In the genomic region with DNA sequence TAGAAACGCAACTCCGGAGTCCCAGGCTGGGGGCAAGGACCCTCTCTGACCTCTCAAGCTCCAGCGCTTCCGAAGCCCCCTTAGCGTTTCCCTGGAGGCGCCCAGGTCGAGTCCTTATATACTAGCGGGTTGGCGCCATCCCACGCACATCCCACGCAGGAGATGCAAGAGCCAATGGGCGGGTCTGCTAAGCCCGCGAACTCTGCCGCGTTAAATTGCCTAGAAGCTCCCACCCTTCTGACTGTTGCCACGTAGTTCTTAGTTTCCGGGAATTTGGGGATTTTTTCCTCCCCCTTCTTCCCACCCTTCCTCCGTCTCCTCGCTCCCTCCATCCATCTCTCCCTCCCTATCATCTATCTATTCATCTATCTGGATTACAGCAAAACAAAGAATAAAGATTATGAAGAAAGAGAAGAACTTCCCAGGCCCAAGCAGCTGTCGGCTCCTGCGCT, we compare ENCODE assay signal across 8 cellular contexts. TPM values are rescaled to one million over a fixed set of nuclear protein-coding genes. Genes with fewer than 3 reads are reported as not detected.
DNase-seq lines count a peak whose midpoint lies in the region; ATAC-seq and TF ChIP-seq lines count a peak whose summit lies in the region.

A gene with protein sequence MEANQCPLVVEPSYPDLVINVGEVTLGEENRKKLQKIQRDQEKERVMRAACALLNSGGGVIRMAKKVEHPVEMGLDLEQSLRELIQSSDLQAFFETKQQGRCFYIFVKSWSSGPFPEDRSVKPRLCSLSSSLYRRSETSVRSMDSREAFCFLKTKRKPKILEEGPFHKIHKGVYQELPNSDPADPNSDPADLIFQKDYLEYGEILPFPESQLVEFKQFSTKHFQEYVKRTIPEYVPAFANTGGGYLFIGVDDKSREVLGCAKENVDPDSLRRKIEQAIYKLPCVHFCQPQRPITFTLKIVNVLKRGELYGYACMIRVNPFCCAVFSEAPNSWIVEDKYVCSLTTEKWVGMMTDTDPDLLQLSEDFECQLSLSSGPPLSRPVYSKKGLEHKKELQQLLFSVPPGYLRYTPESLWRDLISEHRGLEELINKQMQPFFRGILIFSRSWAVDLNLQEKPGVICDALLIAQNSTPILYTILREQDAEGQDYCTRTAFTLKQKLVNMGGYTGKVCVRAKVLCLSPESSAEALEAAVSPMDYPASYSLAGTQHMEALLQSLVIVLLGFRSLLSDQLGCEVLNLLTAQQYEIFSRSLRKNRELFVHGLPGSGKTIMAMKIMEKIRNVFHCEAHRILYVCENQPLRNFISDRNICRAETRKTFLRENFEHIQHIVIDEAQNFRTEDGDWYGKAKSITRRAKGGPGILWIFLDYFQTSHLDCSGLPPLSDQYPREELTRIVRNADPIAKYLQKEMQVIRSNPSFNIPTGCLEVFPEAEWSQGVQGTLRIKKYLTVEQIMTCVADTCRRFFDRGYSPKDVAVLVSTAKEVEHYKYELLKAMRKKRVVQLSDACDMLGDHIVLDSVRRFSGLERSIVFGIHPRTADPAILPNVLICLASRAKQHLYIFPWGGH (minus strand): TSS at position 90 of the 452 bp plus-strand sequence. CDS start 9,814 bp downstream, outside the sequence.

- peaks cover 0 to 3% (median 0%) of the 10 kb centered on the region in 3 donors for H3K9me3 ChIP-seq in adrenal gland (replicated peaks in 1 of 3)
- H3K9me3 ChIP-seq in heart right ventricle = peaks cover 0 to 21% (median 12%) of the 10 kb centered on the region in 11 donors
- H3K9me3 ChIP-seq in prostate gland = no peaks in the 10 kb centered on the region
- H3K9me3 ChIP-seq in upper lobe of right lung = no peaks in the 10 kb centered on the region

- peak within 1 kb of the TSS; percentile 28 to 97 (median 84) for H3K27ac ChIP-seq in adrenal gland
- H3K27ac ChIP-seq in heart right ventricle = peak within 1 kb of the TSS; percentile 93 to 99 (median 97)
- peak within 1 kb of the TSS; percentile 81 to 88 for H3K27ac ChIP-seq in prostate gland
- peak within 1 kb of the TSS; percentile 94 for H3K27ac ChIP-seq in upper lobe of right lung

- DNase-seq in Jurkat, Clone E6-1 (ENCODE audit: low read depth, low spot score) = peak; percentile 91
- DNase-seq in T-helper 1 cell (peak; percentile 74 to 90 (median 80)), adrenal gland (peak; percentile 65 to 91 (median 78)), heart right ventricle (peak; percentile 83 to 92), prostate gland (ENCODE audit: low spot score) (peak; percentile 51), upper lobe of right lung (peak; percentile 89)

- WGBS in adrenal gland, 4 donors = 2 to 4% (median 3%) methylated on average over 11 to 22 of the region's 22 CpGs
- WGBS in heart right ventricle, 2 donors = 1 to 2% methylated on average over 21 to 22 of the region's 22 CpGs
- WGBS in prostate gland = under 1% methylated on average over 22 of the region's 22 CpGs

- H3K4me1 ChIP-seq in adrenal gland (replicated peaks in 1 of 2) (peaks cover 0 to 24% of the 10 kb centered on the region in 2 donors), heart right ventricle (peaks cover 0 to 71% (median 20%) of the 10 kb centered on the region in 9 donors), prostate gland (replicated peaks) (no peaks in the 10 kb centered on the region), upper lobe of right lung (peaks cover 22% of the 10 kb centered on the region)

- TF ChIP-seq CTCF in adrenal gland (IDR thresholded peaks at IDR 0.05) (no peak), heart right ventricle (IDR thresholded peaks at IDR 0.05) (no peak), prostate gland (IDR thresholded peaks at IDR 0.05) (no peak), upper lobe of right lung (IDR thresholded peaks at IDR 0.05) (no peak)

- H3K27me3 ChIP-seq in adrenal gland (peaks cover 25% of the 10 kb centered on the region), heart right ventricle (peaks cover 0 to 17% (median 0%) of the 10 kb centered on the region in 7 donors), prostate gland (replicated peaks; ENCODE audit: insufficient read depth) (no peaks in the 10 kb centered on the region), upper lobe of right lung (no peaks in the 10 kb centered on the region)

- no peaks in the 10 kb centered on the region for H3K36me3 ChIP-seq in adrenal gland (replicated peaks in 1 of 2)
- H3K36me3 ChIP-seq in heart right ventricle = peaks cover 0 to 8% (median 6%) of the 10 kb centered on the region in 9 donors
- H3K36me3 ChIP-seq in prostate gland = no peaks in the 10 kb centered on the region
- H3K36me3 ChIP-seq in upper lobe of right lung = no peaks in the 10 kb centered on the region

- TF ChIP-seq POLR2A in adrenal gland (IDR thresholded peaks at IDR 0.05) = peak; percentile 84 to 90
- TF ChIP-seq POLR2A in prostate gland (IDR thresholded peaks at IDR 0.05) = peak; percentile 87

- H3K4me3 ChIP-seq in Jurkat, Clone E6-1 (ENCODE audit: low read length) = peak within 1 kb of the TSS; percentile 83
- H3K4me3 ChIP-seq in adrenal gland (peak within 1 kb of the TSS in 3 of 4 donors; percentile 5 to 73 (median 30)), heart right ventricle (peak within 1 kb of the TSS; percentile 50 to 76 (median 70)), prostate gland (peak within 1 kb of the TSS; percentile 40 to 41), upper lobe of right lung (peak within 1 kb of the TSS; percentile 66)

- ATAC-seq in GM18511 (IDR thresholded peaks at IDR 0.05; ENCODE audit: unreplicated experiment) (peak; percentile 73), heart right ventricle (peak; percentile 96 to 98 (median 96)), upper lobe of right lung (peak; percentile 93), GM18519 (IDR thresholded peaks at IDR 0.05; ENCODE audit: low FRiP score, unreplicated experiment) (no peak)

- intact Hi-C loops in adrenal gland (cut with DNase I) = no loop called here
- intact Hi-C loops in heart right ventricle (cut with DNase I) = loop anchor here in 4 of 10 donors (10.0 kb wide), 4 partner anchors 59 to 161 kb away; a partner anchor contains a TSS
- intact Hi-C loops in prostate gland (cut with DNase I) = no loop called here
- intact Hi-C loops in upper lobe of right lung (cut with DNase I) = no loop called here

RNA-seq across cellular contexts. Expression of the gene that starts here (rescaled TPM):
- 36.4 TPM for polyA plus RNA-seq in Jurkat, Clone E6-1 (2012; ENCODE audit: insufficient read depth, insufficient read length)
- 10 to 100 TPM; 14.4 to 37.3 (median 23.0) TPM for total RNA-seq in adrenal gland
- polyA plus RNA-seq in adrenal gland = 10 to 100 TPM in 2 of 3 donors, 1 to 10 TPM in 1; 8.0 to 10.9 (median 10.1) TPM
- 10 to 100 TPM; 11.5 to 25.7 (median 18.5) TPM for total RNA-seq in heart right ventricle
- polyA plus RNA-seq in heart right ventricle = 10 to 100 TPM in 1 of 2 donors, 1 to 10 TPM in 1; 4.3 to 16.4 TPM
- total RNA-seq in prostate gland = 1 to 10 TPM; 7.7 TPM
- 75.7 TPM for total RNA-seq in upper lobe of right lung

Comparison
In these comparisons a context has a peak if more than half of its experiments do, and no peak if none do; other contexts are left out.
1. H3K4me3 ChIP-seq: peak in every context shown above with its lines; median percentile 83 in Jurkat, Clone E6-1; 70 in heart right ventricle; 66 in upper lobe of right lung; 40 in prostate gland; 30 in adrenal gland.